ENCODE assay signal across 2 cellular contexts in genomic region chr15:91471410-91471993, GRCh38.
TF ChIP-seq lines count a peak whose summit lies in the region.

No MANE protein-coding gene starts in this region.

TF ChIP-seq in SK-N-SH treated with all-trans-retinoic acid at 6 μM for 48 hours, 23 proteins besides CTCF, POLR2A, EP300 and RAD21 (continued from another document):
- TF ChIP-seq CREB5 (CRISPR knock-in tag; IDR thresholded peaks at IDR 0.05; ENCODE audit: low read depth) (no peak), ZNF70 (CRISPR knock-in tag; IDR thresholded peaks at IDR 0.05) (no peak), ZFP30 (CRISPR knock-in tag; IDR thresholded peaks at IDR 0.05) (no peak), BACH2 (CRISPR knock-in tag; IDR thresholded peaks at IDR 0.05; ENCODE audit: borderline replicate concordance) (no peak)

TF ChIP-seq in K562, 482 proteins besides CTCF, POLR2A, EP300 and RAD21 (continued from another document and continues in another):
- TF ChIP-seq ZBTB40 (IDR thresholded peaks at IDR 0.05) (no peak), ZBTB40 (CRISPR knock-in tag; IDR thresholded peaks at IDR 0.05) (no peak), KDM2B (CRISPR knock-in tag; IDR thresholded peaks at IDR 0.05) (no peak), DNMT1 (IDR thresholded peaks at IDR 0.05) (no peak), ZNF124 (CRISPR knock-in tag; IDR thresholded peaks at IDR 0.05) (no peak), SRSF9 (IDR thresholded peaks at IDR 0.05; ENCODE audit: borderline replicate concordance, low read depth, low read length) (no peak), RBM39 (optimal IDR thresholded peaks at IDR 0.05; ENCODE audit: low read depth, low read length) (no peak), FOS (IDR thresholded peaks at IDR 0.05; ENCODE audit: extremely low read depth, insufficient read length) (no peak), RBFOX2 (IDR thresholded peaks at IDR 0.05; ENCODE audit: low read depth, low read length) (no peak), FOXJ3 (CRISPR knock-in tag; IDR thresholded peaks at IDR 0.05) (no peak), SIX5 (IDR thresholded peaks at IDR 0.05; ENCODE audit: borderline replicate concordance in 1 of 2, insufficient read depth in 1 of 2, low read depth in 1 of 2, low read length in 2 of 2) (no peak), SMARCC2 (IDR thresholded peaks at IDR 0.05; ENCODE audit: low read depth) (no peak), RFX7 (CRISPR knock-in tag; IDR thresholded peaks at IDR 0.05) (no peak), TCF3 (CRISPR knock-in tag; IDR thresholded peaks at IDR 0.05) (no peak), CHAMP1 (IDR thresholded peaks at IDR 0.05) (0 out of 2 replicates have a peak, but pooled peaks have one; percentile 22), MAFG (tag; conservative IDR thresholded peaks at IDR 0.05) (peak; percentile 81), MAFF (IDR thresholded peaks at IDR 0.05; ENCODE audit: low read length) (peak; percentile 68; the same call in 1 of the 2 replicates), HDAC2 (IDR thresholded peaks at IDR 0.05) (peak; percentile 71; the same call in 1 of the 2 replicates), HDAC1 (IDR thresholded peaks at IDR 0.05) (peak in 1 of 2 experiments; percentile 58; a peak in 2 of 4 replicates), E2F3 (CRISPR knock-in tag; IDR thresholded peaks at IDR 0.05) (no peak), ZNF408 (CRISPR knock-in tag; IDR thresholded peaks at IDR 0.05; ENCODE audit: low read depth) (no peak), FOSL1 (tag; conservative IDR thresholded peaks at IDR 0.05) (peak; percentile 84), ESRRA (IDR thresholded peaks at IDR 0.05; ENCODE audit: borderline replicate concordance, low read depth) (no peak), MECOM (CRISPR knock-in tag; IDR thresholded peaks at IDR 0.05) (peak; percentile 29; the same call in 1 of the 2 replicates), ZC3H11A (IDR thresholded peaks at IDR 0.05; ENCODE audit: low read depth, low read length) (no peak), ZNF764 (CRISPR knock-in tag; IDR thresholded peaks at IDR 0.05; ENCODE audit: low read depth) (no peak), SIN3A (IDR thresholded peaks at IDR 0.05; ENCODE audit: borderline replicate concordance in 2 of 2, control insufficient read depth in 1 of 2, low read depth in 2 of 2, low read length in 2 of 2) (no peak), SMAD3 (CRISPR knock-in tag; conservative IDR thresholded peaks at IDR 0.05) (no peak), BCLAF1 (IDR thresholded peaks at IDR 0.05; ENCODE audit: borderline replicate concordance in 1 of 2, control insufficient read depth in 1 of 2, low read depth in 2 of 2, low read length in 1 of 2) (no peak), VEZF1 (CRISPR knock-in tag; IDR thresholded peaks at IDR 0.05) (peak; percentile 27; the same call in 1 of the 2 replicates), ARID4B (CRISPR knock-in tag; IDR thresholded peaks at IDR 0.05) (no peak), ZNF347 (CRISPR knock-in tag; IDR thresholded peaks at IDR 0.05; ENCODE audit: low read depth) (no peak), ZKSCAN3 (CRISPR knock-in tag; IDR thresholded peaks at IDR 0.05) (no peak), ZNF445 (CRISPR knock-in tag; IDR thresholded peaks at IDR 0.05; ENCODE audit: low read depth) (no peak), ELK1 (CRISPR knock-in tag; IDR thresholded peaks at IDR 0.05) (no peak), ATF4 (CRISPR knock-in tag; IDR thresholded peaks at IDR 0.05) (no peak), MAZ (CRISPR knock-in tag; conservative IDR thresholded peaks at IDR 0.05 in 1 of 2, IDR thresholded peaks at IDR 0.05 in 1 of 2) (peak in 1 of 2 experiments; percentile 21; a peak in 1 of 4 replicates)
